In the genomic region with DNA sequence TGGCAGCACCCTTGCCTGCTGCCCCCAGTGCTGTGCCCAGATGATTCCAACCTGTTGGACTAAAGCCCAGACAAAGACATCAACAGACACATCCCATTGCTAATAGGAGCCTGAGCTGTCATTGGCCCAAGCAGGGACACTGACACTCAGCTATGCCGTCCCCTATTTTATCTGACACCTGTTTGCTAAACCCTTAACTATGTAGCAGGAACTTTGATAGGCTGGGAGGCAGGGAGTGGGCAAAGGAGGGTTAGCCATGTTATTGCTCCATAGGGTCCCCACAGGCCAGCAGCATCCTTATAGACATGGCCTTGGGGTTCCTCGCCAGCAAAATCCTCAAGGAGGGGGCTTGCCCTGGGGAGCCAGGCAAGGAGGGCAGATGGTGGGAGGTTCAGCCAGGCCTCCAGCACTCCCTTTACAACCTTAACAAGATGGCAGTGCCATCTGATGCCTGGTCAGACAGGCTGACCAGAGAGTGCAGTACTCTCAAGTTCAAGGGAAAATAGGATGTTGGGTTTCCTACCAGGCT, we compare ENCODE assay signal across 19 cellular contexts. TPM values are rescaled to one million over a fixed set of nuclear protein-coding genes. Genes with fewer than 3 reads are reported as not detected.
DNase-seq lines count a peak whose midpoint lies in the region; ATAC-seq, FAIRE-seq and TF ChIP-seq lines count a peak whose summit lies in the region.
"Had no signal": no experiment of that assay in that cellular context is flagged by ENCODE, and none has a peak within 500 bp of the region (broad histone marks: within the 10 kb centered on the region; RNA-seq: fewer than 3 reads in every experiment).

No MANE protein-coding gene starts in this region.

- TF ChIP-seq RAD21 in H1 (IDR thresholded peaks at IDR 0.05 in 1 of 2, conservative IDR thresholded peaks at IDR 0.05 in 1 of 2; ENCODE audit: low read depth in 2 of 2, low read length in 2 of 2), result no peak

- TF ChIP-seq EP300 in H1 (IDR thresholded peaks at IDR 0.05; ENCODE audit: borderline replicate concordance in 1 of 2, low read depth in 2 of 2, low read length in 2 of 2), result no peak

- CTCF ChIA-PET in H1 (lab: Charles Lee; ENCODE audit: partially characterized antibody), result interaction anchor here (0.7 to 5.1 kb wide), 16 partner anchors 10 to 125 kb away, joined by 3 to 36 read pairs (median 5); a partner anchor contains a TSS

- H3K27ac ChIP-seq in BLaER1 treated with 17β-estradiol and CSF1 and Interleukin-3, amounts not matched to agents 10 nM and 100 nM, result no peak overlapping the region
- H3K27ac ChIP-seq in H1 (ENCODE audit: low read depth, low read length) (no peak overlapping the region), lower lobe of right lung (no peak overlapping the region)
- H3K27ac ChIP-seq: 22Rv1, C4-2B had no signal

- H3K14ac ChIP-seq in H1 (ENCODE audit: insufficient read length), result no peak overlapping the region

- no peaks in the 10 kb centered on the region for H3K79me1 ChIP-seq in H1 (ENCODE audit: low read depth, low read length)

- H4K5ac ChIP-seq in H1 (ENCODE audit: insufficient read length, low read depth, low read length), result no peak overlapping the region

- DNase-seq in NCI-H2196 treated with DMSO at 0.1 percent for 48 hours (lab: John Stamatoyannopoulos, UW; ENCODE audit: unreplicated experiment), result peak; percentile 31
- DNase-seq in NCI-H2196 (lab: John Stamatoyannopoulos, UW; ENCODE audit: unreplicated experiment), result no peak
- DNase-seq in H1 (ENCODE audit: low read depth in 1 of 2, low spot score in 2 of 2), result no peak
- peak; percentile 46 for DNase-seq in posterior vena cava (ENCODE audit: low spot score)
- DNase-seq in lower lobe of right lung, result no peak
- DNase-seq in NCI-H128 (lab: John Stamatoyannopoulos, UW; ENCODE audit: unreplicated experiment), result no peak
- DNase-seq in stimulated activated naive CD8-positive, alpha-beta T cell treated with anti-CD3 and anti-CD28 coated beads, Interleukin-15, Interleukin-2, amounts not matched to agents 100 U/mL and 50 U/mL, for 24 hours, result no peak
- DNase-seq: HCEC 1CT, MV-4-11, NCI-H1436, NCI-H2081 treated with DMSO at 0.1 percent for 48 hours, NCI-H446, NCI-H774, SHP77 treated with DMSO at 0.1 percent for 48 hours had no signal

- H3K79me2 ChIP-seq in H1 (ENCODE audit: control insufficient read depth in 1 of 2, insufficient read depth in 2 of 2, low read length in 2 of 2), result no peaks in the 10 kb centered on the region

- no peaks in the 10 kb centered on the region for H3K27me3 ChIP-seq in BLaER1 treated with 17β-estradiol and CSF1 and Interleukin-3, amounts not matched to agents 10 nM and 100 nM
- H3K27me3 ChIP-seq in H1 (replicated peaks in 1 of 4; ENCODE audit: control insufficient read depth in 3 of 4, extremely low read depth in 1 of 4, insufficient read depth in 3 of 4, low read length in 3 of 4) (no peaks in the 10 kb centered on the region), lower lobe of right lung (ENCODE audit: low read depth) (no peaks in the 10 kb centered on the region)

- H2AK5ac ChIP-seq in H1 (ENCODE audit: low read depth, low read length), result no peak overlapping the region

- TF ChIP-seq CTCF in H1 (IDR thresholded peaks at IDR 0.05; ENCODE audit: control extremely low read depth in 1 of 3, insufficient read depth in 1 of 3, low read depth in 1 of 3, low read length in 3 of 3) (no peak), lower lobe of right lung (IDR thresholded peaks at IDR 0.05) (no peak)

- intact Hi-C loops in posterior vena cava (cut with DNase I), result loop anchor here (10.0 kb wide), 2 partner anchors 63 to 1783 kb away; a partner anchor contains a TSS
- intact Hi-C loops in lower lobe of right lung (cut with DNase I), result no loop called here

- H2AFZ ChIP-seq in H1 (ENCODE audit: low read length), result no peak overlapping the region

- H3K4me3 ChIP-seq in BLaER1 treated with 17β-estradiol and CSF1 and Interleukin-3, amounts not matched to agents 10 nM and 100 nM, result no peak overlapping the region
- H3K4me3 ChIP-seq in H1 (ENCODE audit: extremely low read depth in 1 of 4, insufficient read depth in 2 of 4, low read depth in 3 of 4, low read length in 4 of 4) (no peak overlapping the region), lower lobe of right lung (no peak overlapping the region)

- no peak overlapping the region for H3K9ac ChIP-seq in BLaER1 treated with 17β-estradiol and CSF1 and Interleukin-3, amounts not matched to agents 10 nM and 100 nM
- no peak overlapping the region for H3K9ac ChIP-seq in H1 (replicated peaks in 1 of 4; ENCODE audit: extremely low read depth in 1 of 4, low read depth in 3 of 4, low read length in 3 of 4)

- no peak overlapping the region for H4K8ac ChIP-seq in H1 (ENCODE audit: extremely low read depth, insufficient read depth, low read length)

- H3K18ac ChIP-seq in H1 (ENCODE audit: extremely low read depth, low read length), result no peak overlapping the region

- FAIRE-seq in H1 (lab: Jason Lieb, UNC), result no peak

- H3K4me1 ChIP-seq in BLaER1 treated with 17β-estradiol and CSF1 and Interleukin-3, amounts not matched to agents 10 nM and 100 nM, result peaks cover 44 to 75% (median 68%) of the 10 kb centered on the region in 10 experiments
- H3K4me1 ChIP-seq in H1 (replicated peaks in 1 of 4; ENCODE audit: control insufficient read depth in 3 of 4, insufficient read depth in 4 of 4, low read length in 3 of 4) (peaks cover 2 to 16% (median 3%) of the 10 kb centered on the region in 4 experiments), lower lobe of right lung (peaks cover 34% of the 10 kb centered on the region)

- no peak overlapping the region for H3K23ac ChIP-seq in H1 (ENCODE audit: insufficient read length)

- no peaks in the 10 kb centered on the region for H3K36me3 ChIP-seq in BLaER1 treated with 17β-estradiol and CSF1 and Interleukin-3, amounts not matched to agents 10 nM and 100 nM
- no peaks in the 10 kb centered on the region for H3K36me3 ChIP-seq in H1 (ENCODE audit: control insufficient read depth in 2 of 4, insufficient read depth in 4 of 4, low read length in 3 of 4)
- no peaks in the 10 kb centered on the region for H3K36me3 ChIP-seq in lower lobe of right lung

- H2BK15ac ChIP-seq in H1 (ENCODE audit: low read length), result 0 out of 2 replicates have a peak overlapping the region, but pooled peaks have one; percentile 72

- TF ChIP-seq POLR2A in H1 (IDR thresholded peaks at IDR 0.05; ENCODE audit: control extremely low read depth in 1 of 2, low read depth in 2 of 2, low read length in 2 of 2), result no peak

- no peak overlapping the region for H2BK12ac ChIP-seq in H1 (ENCODE audit: low read depth, low read length)

- H3K56ac ChIP-seq in H1 (replicated peaks; ENCODE audit: insufficient read length, low read depth, low read length), result no peak overlapping the region

- POLR2A ChIA-PET in H1 (lab: Charles Lee; ENCODE audit: partially characterized antibody), result interaction anchor here (1.0 to 2.8 kb wide), 7 partner anchors 10 to 66 kb away, joined by 3 to 13 read pairs (median 3); no protein-coding TSS in a partner anchor

- H3K23me2 ChIP-seq in H1 (ENCODE audit: low read depth, low read length), result peaks cover 10% of the 10 kb centered on the region; the same call in 1 of the 2 replicates

- ATAC-seq in lower lobe of right lung, result no peak
- no peak for ATAC-seq in stimulated activated naive CD8-positive, alpha-beta T cell treated with anti-CD3 and anti-CD28 coated beads, Interleukin-15, Interleukin-2, amounts not matched to agents 100 U/mL and 50 U/mL, for 24 hours
- ATAC-seq: Panc1 had no signal

- no peak overlapping the region for H2BK120ac ChIP-seq in H1 (replicated peaks; ENCODE audit: low read depth, low read length)

- no peaks in the 10 kb centered on the region for H3K9me3 ChIP-seq in BLaER1 treated with 17β-estradiol and CSF1 and Interleukin-3, amounts not matched to agents 10 nM and 100 nM (replicated peaks in 1 of 11)
- H3K9me3 ChIP-seq in H1 (ENCODE audit: insufficient read depth in 2 of 2, low read depth in 1 of 2, low read length in 1 of 2) (no peaks in the 10 kb centered on the region), lower lobe of right lung (no peaks in the 10 kb centered on the region)
- H3K9me3 ChIP-seq: Caco-2 had no signal

- no peak overlapping the region for H2BK5ac ChIP-seq in H1 (ENCODE audit: low read depth, low read length)

- no peak overlapping the region for H4K91ac ChIP-seq in H1 (replicated peaks; ENCODE audit: insufficient read length, low read length)

- no peak overlapping the region for H2BK20ac ChIP-seq in H1 (ENCODE audit: low read length)

- WGBS in H1 (ENCODE audit: extremely low coverage in 1 of 2, insufficient coverage in 1 of 2, insufficient read length in 1 of 2, insufficient replicate concordance in 2 of 2, low coverage in 1 of 2, low lambda C conversion rate in 2 of 2, missing lambda C conversion rate in 1 of 2), 2 experiments, result 92% methylated on average over 2 of the region's 2 CpGs; no CpG with 5 or more reads in 1 of the 2 experiments

- H4K20me1 ChIP-seq in BLaER1 treated with 17β-estradiol and CSF1 and Interleukin-3, amounts not matched to agents 10 nM and 100 nM, result no peaks in the 10 kb centered on the region
- H4K20me1 ChIP-seq in H1 (replicated peaks in 1 of 2; ENCODE audit: control insufficient read depth in 1 of 2, insufficient read depth in 2 of 2, low read length in 2 of 2), result no peaks in the 10 kb centered on the region

- peak overlapping the region in 8 of 11 experiments; percentile 10 to 94 (median 54); a peak in 14 of 22 replicates for H3K4me2 ChIP-seq in BLaER1 treated with 17β-estradiol and CSF1 and Interleukin-3, amounts not matched to agents 10 nM and 100 nM
- no peak overlapping the region for H3K4me2 ChIP-seq in H1 (ENCODE audit: insufficient read depth in 1 of 2, low read depth in 2 of 2, low read length in 2 of 2)

- H3K4ac ChIP-seq in H1 (replicated peaks; ENCODE audit: insufficient read length, low read depth, low read length), result no peak overlapping the region

TF ChIP-seq in H1, 55 proteins besides CTCF, POLR2A, EP300 and RAD21:
- TF ChIP-seq SIRT6 (IDR thresholded peaks at IDR 0.05; ENCODE audit: low read length), result no peak

RNA-seq across cellular contexts. Expression of a gene that starts 50.4 kb away (rescaled TPM):
- total RNA-seq in H1 (2021; fragmentation: NEBNext Ultra II Directional; extraction: Animal tissue kit (Norgen Biotek cat#: 25700)), result 54.3 and 56.3 TPM in 2 replicates
- polyA plus RNA-seq in H1 (2011; rRNA removed), result 31.2 and 40.0 TPM in 2 replicates
- 44.5 TPM for polyA plus RNA-seq in H1 (2011; cell fraction: cytosol; rRNA removed)
- polyA plus RNA-seq in H1 (2011; cell fraction: nucleus; rRNA removed), result 9.6 TPM
- polyA plus RNA-seq in H1 (2012, experiment 1 of 2), result 34.7 to 41.9 TPM (median 39.4 TPM) in 4 replicates
- 59.9 TPM for polyA plus RNA-seq in H1 (2012, experiment 2 of 2)
- polyA plus RNA-seq in H1 (2013, experiment 1 of 2), result 50.3 TPM
- polyA plus RNA-seq in H1 (2013, experiment 2 of 2), result 51.4 TPM
- 10.6 and 11.7 TPM in 2 replicates for polyA minus RNA-seq in H1 (2011; rRNA and poly(A)+ RNA removed)
- 16.8 TPM for polyA minus RNA-seq in H1 (2011; cell fraction: cytosol; rRNA and poly(A)+ RNA removed)
- polyA minus RNA-seq in H1 (2011; cell fraction: nucleus; rRNA and poly(A)+ RNA removed), result 16.6 TPM
- 10 to 100 TPM; 18.8 to 19.4 TPM for total RNA-seq in posterior vena cava
- total RNA-seq in lower lobe of right lung, result 14.5 TPM

Comparison
In these comparisons a context has a peak if more than half of its experiments do, and no peak if none do; other contexts are left out.
1. DNase-seq: peak in NCI-H2196 treated with DMSO at 0.1 percent for 48 hours (single experiment) and posterior vena cava (single experiment); none in NCI-H2196 (single experiment), H1 (0 of 2), lower lobe of right lung (single experiment), NCI-H128 (single experiment) and stimulated activated naive CD8-positive, alpha-beta T cell treated with anti-CD3 and anti-CD28 coated beads, Interleukin-15, Interleukin-2, amounts not matched to agents 100 U/mL and 50 U/mL, for 24 hours (single experiment).
2. H3K4me2 ChIP-seq: peak in BLaER1 treated with 17β-estradiol and CSF1 and Interleukin-3, amounts not matched to agents 10 nM and 100 nM (8 of 11); none in H1 (0 of 2).